In genomic region chr11:70397983-70398833, GRCh38 we compare ENCODE assay signal across 1 cellular context.
A peak's percentile ranks its signal among the peaks of the same experiment; 100 is the strongest.
TF ChIP-seq lines count a peak whose summit lies in the region.

CTTN (plus strand) TSS chr11:70398529; CDS start chr11:70407298, 8,769 bp downstream.

TF ChIP-seq in HepG2, 621 proteins besides CTCF, POLR2A, EP300 and RAD21 (continued from another document and continues in another):
- TF ChIP-seq ATF6 (CRISPR knock-in tag; conservative IDR thresholded peaks at IDR 0.05) = no peak
- TF ChIP-seq FOXP4 (CRISPR knock-in tag; IDR thresholded peaks at IDR 0.05) = no peak; the same call in none of the 2 replicates
- no peak for TF ChIP-seq JUNB (CRISPR knock-in tag; IDR thresholded peaks at IDR 0.05; ENCODE audit: borderline replicate concordance)
- TF ChIP-seq SMAD9 (CRISPR knock-in tag; IDR thresholded peaks at IDR 0.05) = no peak; the same call in 1 of the 2 replicates
- TF ChIP-seq ZNF224 (CRISPR knock-in tag; IDR thresholded peaks at IDR 0.05) = no peak
- TF ChIP-seq NPAS2 (CRISPR knock-in tag; IDR thresholded peaks at IDR 0.05; ENCODE audit: borderline replicate concordance) = no peak
- TF ChIP-seq IKZF5 (CRISPR knock-in tag; IDR thresholded peaks at IDR 0.05) = peak; percentile 35; the same call in 1 of the 2 replicates
- no peak for TF ChIP-seq ZNF136 (CRISPR knock-in tag; IDR thresholded peaks at IDR 0.05; ENCODE audit: low read depth)
- TF ChIP-seq HES4 (CRISPR knock-in tag; IDR thresholded peaks at IDR 0.05; ENCODE audit: borderline replicate concordance) = no peak
- TF ChIP-seq ZBTB49 (CRISPR knock-in tag; IDR thresholded peaks at IDR 0.05; ENCODE audit: borderline replicate concordance) = no peak
- TF ChIP-seq ZNF543 (CRISPR knock-in tag; IDR thresholded peaks at IDR 0.05) = peak; percentile 77
- TF ChIP-seq ARNT (IDR thresholded peaks at IDR 0.05) = no peak
- TF ChIP-seq ZNF282 (IDR thresholded peaks at IDR 0.05; ENCODE audit: partially characterized antibody) = no peak
- TF ChIP-seq ZNF280D (CRISPR knock-in tag; IDR thresholded peaks at IDR 0.05) = peak; percentile 57; the same call in 1 of the 2 replicates
- TF ChIP-seq ARHGAP35 (CRISPR knock-in tag; IDR thresholded peaks at IDR 0.05; ENCODE audit: borderline replicate concordance) = no peak; the same call in 1 of the 2 replicates
- TF ChIP-seq ZSCAN29 (CRISPR knock-in tag; conservative IDR thresholded peaks at IDR 0.05) = peak; percentile 48; the same call in 1 of the 2 replicates
- TF ChIP-seq SSRP1 (CRISPR knock-in tag; IDR thresholded peaks at IDR 0.05) = no peak
- no peak for TF ChIP-seq SNAI1 (CRISPR knock-in tag; IDR thresholded peaks at IDR 0.05; ENCODE audit: borderline replicate concordance)
- 0 out of 2 replicates have a peak, but pooled peaks have one; percentile 17 for TF ChIP-seq ZNF703 (CRISPR knock-in tag; IDR thresholded peaks at IDR 0.05; ENCODE audit: borderline replicate concordance)
- TF ChIP-seq ZNF121 (CRISPR knock-in tag; IDR thresholded peaks at IDR 0.05) = no peak
- peak; percentile 27; the same call in 1 of the 2 replicates for TF ChIP-seq ZNF83 (CRISPR knock-in tag; IDR thresholded peaks at IDR 0.05; ENCODE audit: borderline replicate concordance)
- no peak; the same call in 1 of the 2 replicates for TF ChIP-seq NCOA1 (CRISPR knock-in tag; IDR thresholded peaks at IDR 0.05)
- no peak for TF ChIP-seq PTBP1 (IDR thresholded peaks at IDR 0.05; ENCODE audit: low read depth, low read length, poor library complexity, severe bottlenecking)
- TF ChIP-seq TOPORS (CRISPR knock-in tag; IDR thresholded peaks at IDR 0.05) = no peak
- TF ChIP-seq KLF6 (CRISPR knock-in tag; IDR thresholded peaks at IDR 0.05) = no peak
- no peak for TF ChIP-seq ZFAT (CRISPR knock-in tag; conservative IDR thresholded peaks at IDR 0.05)
- peak; percentile 47; the same call in 1 of the 2 replicates for TF ChIP-seq ZNF501 (CRISPR knock-in tag; IDR thresholded peaks at IDR 0.05)
- peak; percentile 86; the same call in 1 of the 2 replicates for TF ChIP-seq SIN3A (IDR thresholded peaks at IDR 0.05; ENCODE audit: borderline replicate concordance, low read depth, low read length)
- TF ChIP-seq MZF1 (CRISPR knock-in tag; IDR thresholded peaks at IDR 0.05; ENCODE audit: borderline replicate concordance) = no peak
- no peak for TF ChIP-seq FOXP1 (IDR thresholded peaks at IDR 0.05)
- no peak for TF ChIP-seq FOXP1 (CRISPR knock-in tag; IDR thresholded peaks at IDR 0.05)
- TF ChIP-seq ZBTB40 (IDR thresholded peaks at IDR 0.05) = no peak
- TF ChIP-seq ZBTB40 (CRISPR knock-in tag; IDR thresholded peaks at IDR 0.05) = peak; percentile 62; the same call in 1 of the 2 replicates
- peak; percentile 89 for TF ChIP-seq RBFOX2 (IDR thresholded peaks at IDR 0.05; ENCODE audit: low read depth, low read length)
- peak; percentile 44; the same call in 1 of the 2 replicates for TF ChIP-seq GLI4 (CRISPR knock-in tag; IDR thresholded peaks at IDR 0.05; ENCODE audit: borderline replicate concordance)
- no peak for TF ChIP-seq HNRNPL (IDR thresholded peaks at IDR 0.05; ENCODE audit: low read depth, low read length)
- no peak; the same call in 1 of the 2 replicates for TF ChIP-seq GFI1 (CRISPR knock-in tag; IDR thresholded peaks at IDR 0.05; ENCODE audit: borderline replicate concordance)
- no peak for TF ChIP-seq MEF2D (CRISPR knock-in tag; IDR thresholded peaks at IDR 0.05)
- TF ChIP-seq MAFF (IDR thresholded peaks at IDR 0.05; ENCODE audit: low read depth, low read length) = no peak
- TF ChIP-seq ZNF335 (CRISPR knock-in tag; IDR thresholded peaks at IDR 0.05) = no peak
- TF ChIP-seq ZKSCAN1 (IDR thresholded peaks at IDR 0.05; ENCODE audit: low read length) = no peak
- TF ChIP-seq ZNF138 (CRISPR knock-in tag; IDR thresholded peaks at IDR 0.05; ENCODE audit: low read depth) = no peak; the same call in 1 of the 2 replicates
- peak; percentile 47; the same call in 1 of the 2 replicates for TF ChIP-seq ZNF747 (CRISPR knock-in tag; IDR thresholded peaks at IDR 0.05; ENCODE audit: borderline replicate concordance)
